Comparison of ENCODE assay signal across 2 cellular contexts in the genomic region with DNA sequence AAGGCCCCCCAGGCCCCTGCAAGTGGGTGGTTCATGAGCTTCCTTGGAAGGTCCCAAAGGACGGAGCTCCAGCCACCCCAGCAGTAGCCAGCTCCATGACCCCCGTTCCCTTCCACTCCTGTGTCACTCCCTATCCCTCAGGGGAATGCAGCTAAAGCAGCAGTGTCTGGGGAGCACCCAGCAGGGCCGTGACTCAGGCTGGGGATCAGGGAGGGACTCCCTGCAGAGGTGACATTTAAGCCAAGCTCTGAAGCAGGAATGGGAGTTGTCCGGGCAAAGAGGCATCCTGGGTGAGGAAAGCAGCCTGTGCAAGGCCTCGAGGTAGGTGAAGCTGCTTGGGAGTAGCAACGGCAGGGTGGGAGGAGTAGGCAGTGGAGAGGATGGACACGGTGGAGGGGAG.
TF ChIP-seq lines count a peak whose summit lies in the region.

No MANE protein-coding gene starts in this region.

TF ChIP-seq in HEK293, 187 proteins besides CTCF, POLR2A, EP300 and RAD21:
- TF ChIP-seq, protein P1, sequence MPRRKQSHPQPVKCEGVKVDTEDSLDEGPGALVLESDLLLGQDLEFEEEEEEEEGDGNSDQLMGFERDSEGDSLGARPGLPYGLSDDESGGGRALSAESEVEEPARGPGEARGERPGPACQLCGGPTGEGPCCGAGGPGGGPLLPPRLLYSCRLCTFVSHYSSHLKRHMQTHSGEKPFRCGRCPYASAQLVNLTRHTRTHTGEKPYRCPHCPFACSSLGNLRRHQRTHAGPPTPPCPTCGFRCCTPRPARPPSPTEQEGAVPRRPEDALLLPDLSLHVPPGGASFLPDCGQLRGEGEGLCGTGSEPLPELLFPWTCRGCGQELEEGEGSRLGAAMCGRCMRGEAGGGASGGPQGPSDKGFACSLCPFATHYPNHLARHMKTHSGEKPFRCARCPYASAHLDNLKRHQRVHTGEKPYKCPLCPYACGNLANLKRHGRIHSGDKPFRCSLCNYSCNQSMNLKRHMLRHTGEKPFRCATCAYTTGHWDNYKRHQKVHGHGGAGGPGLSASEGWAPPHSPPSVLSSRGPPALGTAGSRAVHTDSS (tag by site-specific recombination; IDR thresholded peaks at IDR 0.05), result no peak
- TF ChIP-seq, protein P2, sequence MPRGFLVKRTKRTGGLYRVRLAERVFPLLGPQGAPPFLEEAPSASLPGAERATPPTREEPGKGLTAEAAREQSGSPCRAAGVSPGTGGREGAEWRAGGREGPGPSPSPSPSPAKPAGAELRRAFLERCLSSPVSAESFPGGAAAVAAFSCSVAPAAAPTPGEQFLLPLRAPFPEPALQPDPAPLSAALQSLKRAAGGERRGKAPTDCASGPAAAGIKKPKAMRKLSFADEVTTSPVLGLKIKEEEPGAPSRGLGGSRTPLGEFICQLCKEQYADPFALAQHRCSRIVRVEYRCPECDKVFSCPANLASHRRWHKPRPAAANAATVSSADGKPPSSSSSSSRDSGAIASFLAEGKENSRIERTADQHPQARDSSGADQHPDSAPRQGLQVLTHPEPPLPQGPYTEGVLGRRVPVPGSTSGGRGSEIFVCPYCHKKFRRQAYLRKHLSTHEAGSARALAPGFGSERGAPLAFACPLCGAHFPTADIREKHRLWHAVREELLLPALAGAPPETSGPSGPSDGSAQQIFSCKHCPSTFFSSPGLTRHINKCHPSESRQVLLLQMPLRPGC (tag by site-specific recombination; IDR thresholded peaks at IDR 0.05), result no peak
- TF ChIP-seq, protein P3, sequence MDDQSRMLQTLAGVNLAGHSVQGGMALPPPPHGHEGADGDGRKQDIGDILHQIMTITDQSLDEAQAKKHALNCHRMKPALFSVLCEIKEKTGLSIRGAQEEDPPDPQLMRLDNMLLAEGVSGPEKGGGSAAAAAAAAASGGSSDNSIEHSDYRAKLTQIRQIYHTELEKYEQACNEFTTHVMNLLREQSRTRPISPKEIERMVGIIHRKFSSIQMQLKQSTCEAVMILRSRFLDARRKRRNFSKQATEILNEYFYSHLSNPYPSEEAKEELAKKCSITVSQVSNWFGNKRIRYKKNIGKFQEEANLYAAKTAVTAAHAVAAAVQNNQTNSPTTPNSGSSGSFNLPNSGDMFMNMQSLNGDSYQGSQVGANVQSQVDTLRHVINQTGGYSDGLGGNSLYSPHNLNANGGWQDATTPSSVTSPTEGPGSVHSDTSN (CRISPR knock-in tag; IDR thresholded peaks at IDR 0.05), result no peak
- peak; percentile 92 for TF ChIP-seq ZIC2 (tag by site-specific recombination; IDR thresholded peaks at IDR 0.05)
- no peak for TF ChIP-seq ZBTB8A (tag by site-specific recombination; IDR thresholded peaks at IDR 0.05)
- no peak for TF ChIP-seq KLF1 (tag by site-specific recombination; IDR thresholded peaks at IDR 0.05)
- TF ChIP-seq GLIS2 (tag by site-specific recombination; IDR thresholded peaks at IDR 0.05), result peak; percentile 14; the same call in 1 of the 2 replicates
- TF ChIP-seq, protein P4, sequence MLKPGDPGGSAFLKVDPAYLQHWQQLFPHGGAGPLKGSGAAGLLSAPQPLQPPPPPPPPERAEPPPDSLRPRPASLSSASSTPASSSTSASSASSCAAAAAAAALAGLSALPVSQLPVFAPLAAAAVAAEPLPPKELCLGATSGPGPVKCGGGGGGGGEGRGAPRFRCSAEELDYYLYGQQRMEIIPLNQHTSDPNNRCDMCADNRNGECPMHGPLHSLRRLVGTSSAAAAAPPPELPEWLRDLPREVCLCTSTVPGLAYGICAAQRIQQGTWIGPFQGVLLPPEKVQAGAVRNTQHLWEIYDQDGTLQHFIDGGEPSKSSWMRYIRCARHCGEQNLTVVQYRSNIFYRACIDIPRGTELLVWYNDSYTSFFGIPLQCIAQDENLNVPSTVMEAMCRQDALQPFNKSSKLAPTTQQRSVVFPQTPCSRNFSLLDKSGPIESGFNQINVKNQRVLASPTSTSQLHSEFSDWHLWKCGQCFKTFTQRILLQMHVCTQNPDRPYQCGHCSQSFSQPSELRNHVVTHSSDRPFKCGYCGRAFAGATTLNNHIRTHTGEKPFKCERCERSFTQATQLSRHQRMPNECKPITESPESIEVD (tag by site-specific recombination; IDR thresholded peaks at IDR 0.05), result no peak
- TF ChIP-seq, protein P5, sequence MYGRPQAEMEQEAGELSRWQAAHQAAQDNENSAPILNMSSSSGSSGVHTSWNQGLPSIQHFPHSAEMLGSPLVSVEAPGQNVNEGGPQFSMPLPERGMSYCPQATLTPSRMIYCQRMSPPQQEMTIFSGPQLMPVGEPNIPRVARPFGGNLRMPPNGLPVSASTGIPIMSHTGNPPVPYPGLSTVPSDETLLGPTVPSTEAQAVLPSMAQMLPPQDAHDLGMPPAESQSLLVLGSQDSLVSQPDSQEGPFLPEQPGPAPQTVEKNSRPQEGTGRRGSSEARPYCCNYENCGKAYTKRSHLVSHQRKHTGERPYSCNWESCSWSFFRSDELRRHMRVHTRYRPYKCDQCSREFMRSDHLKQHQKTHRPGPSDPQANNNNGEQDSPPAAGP (tag by site-specific recombination; IDR thresholded peaks at IDR 0.05), result peak; percentile 97
- TF ChIP-seq ZNF292 (tag by site-specific recombination; IDR thresholded peaks at IDR 0.05; ENCODE audit: borderline replicate concordance, low read depth), result no peak
- no peak for TF ChIP-seq KLF9 (tag by site-specific recombination; IDR thresholded peaks at IDR 0.05; ENCODE audit: low read depth)
- no peak for TF ChIP-seq ZNF324 (tag by site-specific recombination; IDR thresholded peaks at IDR 0.05)
- TF ChIP-seq ZNF146 (tag by site-specific recombination; IDR thresholded peaks at IDR 0.05), result no peak
- TF ChIP-seq ZNF837 (tag by site-specific recombination; IDR thresholded peaks at IDR 0.05), result no peak
- TF ChIP-seq SP2 (tag by site-specific recombination; IDR thresholded peaks at IDR 0.05), result 0 out of 2 replicates have a peak, but pooled peaks have one; percentile 12
- no peak for TF ChIP-seq ZNF133 (tag by site-specific recombination; IDR thresholded peaks at IDR 0.05)

TF ChIP-seq in H1, 55 proteins besides CTCF, POLR2A, EP300 and RAD21:
- TF ChIP-seq CBX5 (IDR thresholded peaks at IDR 0.05; ENCODE audit: low read depth, low read length) (no peak), BRCA1 (IDR thresholded peaks at IDR 0.05; ENCODE audit: low read depth, low read length) (no peak), RNF2 (IDR thresholded peaks at IDR 0.05; ENCODE audit: borderline replicate concordance, low read depth, low read length, missing control alignments, poor library complexity, severe bottlenecking) (no peak), KDM4A (IDR thresholded peaks at IDR 0.05; ENCODE audit: low read depth, low read length, severe bottlenecking) (no peak), SP2 (IDR thresholded peaks at IDR 0.05; ENCODE audit: low read length) (no peak), FOSL1 (IDR thresholded peaks at IDR 0.05; ENCODE audit: insufficient read depth, low read depth, low read length) (no peak), TCF12 (IDR thresholded peaks at IDR 0.05; ENCODE audit: low read depth, low read length) (no peak), ZNF274 (IDR thresholded peaks at IDR 0.05; ENCODE audit: borderline replicate concordance, extremely low read depth, low read length) (no peak), SIN3A (conservative IDR thresholded peaks at IDR 0.05 in 1 of 2, IDR thresholded peaks at IDR 0.05 in 1 of 2; ENCODE audit: low read depth in 1 of 2, low read length in 2 of 2) (no peak), JUN (IDR thresholded peaks at IDR 0.05; ENCODE audit: low read depth, low read length) (no peak), TEAD4 (IDR thresholded peaks at IDR 0.05; ENCODE audit: low read depth, low read length) (no peak), BCL11A (IDR thresholded peaks at IDR 0.05; ENCODE audit: low read depth in 2 of 2, low read length in 2 of 2) (no peak), SUZ12 (IDR thresholded peaks at IDR 0.05; ENCODE audit: low read length) (no peak), PHF8 (conservative IDR thresholded peaks at IDR 0.05; ENCODE audit: low read depth, low read length) (no peak), TBP (IDR thresholded peaks at IDR 0.05; ENCODE audit: low read depth, low read length) (no peak), SAP30 (IDR thresholded peaks at IDR 0.05; ENCODE audit: insufficient read depth, insufficient replicate concordance, low read length) (no peak), YY1 (IDR thresholded peaks at IDR 0.05; ENCODE audit: low read depth, low read length) (no peak)
- TF ChIP-seq, protein P6, sequence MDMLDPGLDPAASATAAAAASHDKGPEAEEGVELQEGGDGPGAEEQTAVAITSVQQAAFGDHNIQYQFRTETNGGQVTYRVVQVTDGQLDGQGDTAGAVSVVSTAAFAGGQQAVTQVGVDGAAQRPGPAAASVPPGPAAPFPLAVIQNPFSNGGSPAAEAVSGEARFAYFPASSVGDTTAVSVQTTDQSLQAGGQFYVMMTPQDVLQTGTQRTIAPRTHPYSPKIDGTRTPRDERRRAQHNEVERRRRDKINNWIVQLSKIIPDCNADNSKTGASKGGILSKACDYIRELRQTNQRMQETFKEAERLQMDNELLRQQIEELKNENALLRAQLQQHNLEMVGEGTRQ (IDR thresholded peaks at IDR 0.05; ENCODE audit: low read length), result no peak
- TF ChIP-seq, protein P7, sequence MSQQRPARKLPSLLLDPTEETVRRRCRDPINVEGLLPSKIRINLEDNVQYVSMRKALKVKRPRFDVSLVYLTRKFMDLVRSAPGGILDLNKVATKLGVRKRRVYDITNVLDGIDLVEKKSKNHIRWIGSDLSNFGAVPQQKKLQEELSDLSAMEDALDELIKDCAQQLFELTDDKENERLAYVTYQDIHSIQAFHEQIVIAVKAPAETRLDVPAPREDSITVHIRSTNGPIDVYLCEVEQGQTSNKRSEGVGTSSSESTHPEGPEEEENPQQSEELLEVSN (IDR thresholded peaks at IDR 0.05), result no peak
TF ChIP-seq in H1: peak in this region for 0.
